In genomic region chr16:12061336-12062055, GRCh38 we compare ENCODE assay signal across 14 cellular contexts.
DNase-seq lines count a peak whose midpoint lies in the region; TF ChIP-seq lines count a peak whose summit lies in the region.
"Had no signal": no experiment of that assay in that cellular context is flagged by ENCODE, and none has a peak within 500 bp of the region (broad histone marks: within the 10 kb centered on the region; RNA-seq: fewer than 3 reads in every experiment).

No MANE protein-coding gene starts in this region.

- in situ Hi-C loops in Caki2 (cut with HindIII; ENCODE audit: low pct_unique_long_range_greater_than_20kb, low sequenced_read_pairs), result no loop called here

- no peaks in the 10 kb centered on the region for H4K20me1 ChIP-seq in OCI-LY3 (ENCODE audit: insufficient read depth, low read length)

- H3K4me3 ChIP-seq in OCI-LY3 (ENCODE audit: low read length), result no peak overlapping the region
- H3K4me3 ChIP-seq in esophagus squamous epithelium, result no peak overlapping the region
- H3K4me3 ChIP-seq: dorsolateral prefrontal cortex had no signal

- no peaks in the 10 kb centered on the region for H3K9me3 ChIP-seq in OCI-LY3 (ENCODE audit: insufficient read depth, low read length)
- no peaks in the 10 kb centered on the region for H3K9me3 ChIP-seq in esophagus squamous epithelium

- peak overlapping the region; percentile 60; the same call in 1 of the 2 replicates for H3K27ac ChIP-seq in OCI-LY3 (ENCODE audit: low read length)
- H3K27ac ChIP-seq in esophagus squamous epithelium, result peak overlapping the region; percentile 79 to 92 (median 86)

- peaks cover 40% of the 10 kb centered on the region for H3K4me1 ChIP-seq in OCI-LY3 (ENCODE audit: low read length)
- peaks cover 23 to 40% (median 25%) of the 10 kb centered on the region in 3 donors for H3K4me1 ChIP-seq in esophagus squamous epithelium

- 39 to 77% methylated on average over 10 to 14 of the region's 14 CpGs for WGBS in esophagus squamous epithelium, 2 donors

- TF ChIP-seq CTCF in OCI-LY3 (IDR thresholded peaks at IDR 0.05; ENCODE audit: low read depth, low read length), result no peak
- TF ChIP-seq CTCF in esophagus squamous epithelium (IDR thresholded peaks at IDR 0.05), result no peak
- TF ChIP-seq CTCF in GM10248 (IDR thresholded peaks at IDR 0.05; ENCODE audit: control extremely low read depth, extremely low read depth, low read depth, missing control alignments), result no peak

- intact Hi-C loops in esophagus squamous epithelium (cut with DNase I), result no loop called here

- peaks cover 5% of the 10 kb centered on the region for H3K36me3 ChIP-seq in OCI-LY3 (replicated peaks; ENCODE audit: low read depth, low read length)
- H3K36me3 ChIP-seq in esophagus squamous epithelium, result peaks cover 0 to 20% (median 0%) of the 10 kb centered on the region in 3 donors

- peak overlapping the region; percentile 68 for H3K4me2 ChIP-seq in OCI-LY3 (ENCODE audit: low read length)

- DNase-seq in Caki2 (ENCODE audit: low read depth) (peak; percentile 87), esophagus squamous epithelium (lab: John Stamatoyannopoulos, UW) (no peak), renal cortical epithelial cell (ENCODE audit: low read depth) (peak; percentile 93), NCI-H1105 treated with DMSO at 0.1 percent for 48 hours (lab: John Stamatoyannopoulos, UW) (no peak), GM10248 (ENCODE audit: extremely low spot score) (no peak), mucosa of gallbladder (ENCODE audit: low spot score) (no peak)
- no peak for DNase-seq in stimulated activated naive CD4-positive, alpha-beta T cell treated with Interleukin-2 at 50 U/mL for 16 hours (lab: John Stamatoyannopoulos, UW)
- DNase-seq: activated naive CD8-positive, alpha-beta T cell treated with anti-CD3 and anti-CD28 coated beads for 36 hours; C1 segment of cervical spinal cord; dorsolateral prefrontal cortex; GF-D8; nucleus accumbens; stimulated activated CD4-positive, alpha-beta T cell treated with anti-CD3 and anti-CD28 coated beads, Interleukin-2, amount 100 ng/mL, for 24 hours had no signal

- H2AFZ ChIP-seq in OCI-LY3 (ENCODE audit: low read depth, low read length), result no peak overlapping the region

- TF ChIP-seq POLR2A in esophagus squamous epithelium (IDR thresholded peaks at IDR 0.05), result no peak

- no peaks in the 10 kb centered on the region for H3K79me2 ChIP-seq in OCI-LY3 (ENCODE audit: low read length)

- CTCF ChIA-PET in GM10248 (lab: Yijun Ruan, JAX), result interaction anchor here (1.0 to 3.5 kb wide), 2 partner anchors 34 to 112 kb away, joined by 4 to 17 read pairs; no protein-coding TSS in a partner anchor

- POLR2A ChIA-PET in GM10248 (lab: Yijun Ruan, JAX), result no interaction called here

- no peaks in the 10 kb centered on the region for H3K27me3 ChIP-seq in OCI-LY3 (ENCODE audit: low read depth, low read length)
- H3K27me3 ChIP-seq in esophagus squamous epithelium, result no peaks in the 10 kb centered on the region
- H3K27me3 ChIP-seq: dorsolateral prefrontal cortex had no signal

- no peak overlapping the region for H3K9ac ChIP-seq in OCI-LY3 (ENCODE audit: low read length)

Comparison
In these comparisons a context has a peak if more than half of its experiments do, and no peak if none do; other contexts are left out.
1. DNase-seq: peak in Caki2 (single experiment) and renal cortical epithelial cell (single experiment); none in esophagus squamous epithelium (single experiment), NCI-H1105 treated with DMSO at 0.1 percent for 48 hours (single experiment), stimulated activated naive CD4-positive, alpha-beta T cell treated with Interleukin-2 at 50 U/mL for 16 hours (single experiment), GM10248 (single experiment) and mucosa of gallbladder (single experiment).